In genomic region chr4:5511791-5512190, GRCh38 we compare ENCODE assay signal across 30 cellular contexts.
DNase-seq lines count a peak whose midpoint lies in the region; ATAC-seq and TF ChIP-seq lines count a peak whose summit lies in the region.
"Had no signal": no experiment of that assay in that cellular context is flagged by ENCODE, and none has a peak within 500 bp of the region (broad histone marks: within the 10 kb centered on the region; RNA-seq: fewer than 3 reads in every experiment).

No MANE protein-coding gene starts in this region.

- no peak overlapping the region for H3K4me3 ChIP-seq in breast epithelium
- H3K4me3 ChIP-seq in brain microvascular endothelial cell (ENCODE audit: low read depth, low read length): no peak overlapping the region
- H3K4me3 ChIP-seq: ascending aorta, esophagus squamous epithelium, smooth muscle cell had no signal

- no peaks in the 10 kb centered on the region for H3K9me3 ChIP-seq in breast epithelium
- H3K9me3 ChIP-seq: ascending aorta, esophagus squamous epithelium had no signal

- DNase-seq in MCF 10A (ENCODE audit: unreplicated experiment) (peak; percentile 33), breast epithelium (ENCODE audit: low spot score in 2 of 2) (no peak), brain microvascular endothelial cell (peak; percentile 2), fibroblast of peridontal ligament (ENCODE audit: extremely low read depth) (peak; percentile 61), germinal center (ENCODE audit: low spot score) (no peak), mesenteric fat pad (ENCODE audit: low spot score) (no peak)
- DNase-seq: activated B cell treated with CpG ODN at 0.5 μM for 24 hours; activated CD4-positive, alpha-beta T cell treated with anti-CD3 and anti-CD28 coated beads, Interleukin-2, amount 50 U/mL, for 1 hour; activated effector memory CD4-positive, alpha-beta T cell treated with anti-CD3 and anti-CD28 coated beads, Interleukin-2, amount 50 U/mL, for 16 hours; activated T-cell treated with anti-CD3 and anti-CD28 coated beads, Interleukin-2, amount 50 U/mL, for 24 hours; cerebellar nuclear complex; esophagus squamous epithelium; head of caudate nucleus; Kasumi-1; left ventricle myocardium superior; NCI-H1092; NCI-H1694 treated with DMSO at 0.1 percent for 48 hours; NCI-H2171; NCI-H510A treated with DMSO at 0.1 percent for 48 hours; RPMI8226; stimulated activated CD4-positive, alpha-beta T cell treated with anti-CD3 and anti-CD28 coated beads, Interleukin-1b, Interleukin-23, amount 100 ng/mL, for 48 hours; stimulated activated naive CD4-positive, alpha-beta T cell treated with Interleukin-2 at 50 U/mL for 16 hours had no signal

- H3K4me1 Mint-ChIP-seq in MCF 10A (ENCODE audit: insufficient read depth, unreplicated experiment): no peaks in the 10 kb centered on the region
- H3K4me1 Mint-ChIP-seq: activated B cell treated with CpG ODN at 0.5 μM for 24 hours had no signal

- no peak for TF ChIP-seq POLR2A in breast epithelium (IDR thresholded peaks at IDR 0.05)

- no peaks in the 10 kb centered on the region for H3K27me3 Mint-ChIP-seq in MCF 10A (ENCODE audit: insufficient read depth, unreplicated experiment)
- H3K27me3 Mint-ChIP-seq: activated B cell treated with CpG ODN at 0.5 μM for 24 hours; activated naive CD8-positive, alpha-beta T cell; activated T-cell treated with anti-CD3 and anti-CD28 coated beads, Interleukin-2, amount 50 U/mL, for 24 hours had no signal

- H3K27me3 ChIP-seq in breast epithelium (no peaks in the 10 kb centered on the region), brain microvascular endothelial cell (replicated peaks) (no peaks in the 10 kb centered on the region)
- H3K27me3 ChIP-seq: ascending aorta, esophagus squamous epithelium had no signal

- no peak overlapping the region for H3K27ac Mint-ChIP-seq in MCF 10A (ENCODE audit: low read depth, unreplicated experiment)
- H3K27ac Mint-ChIP-seq: activated B cell treated with CpG ODN at 0.5 μM for 24 hours; activated naive CD8-positive, alpha-beta T cell; activated T-cell treated with anti-CD3 and anti-CD28 coated beads, Interleukin-2, amount 50 U/mL, for 24 hours; mesothelial cell of epicardium had no signal

- in situ Hi-C loops in brain microvascular endothelial cell (cut with HindIII; ENCODE audit: low pct_ligation_motif_present, low sequenced_read_pairs): no loop called here

- no peak overlapping the region for H3K27ac ChIP-seq in breast epithelium
- H3K27ac ChIP-seq in brain microvascular endothelial cell: no peak overlapping the region
- H3K27ac ChIP-seq: 22Rv1, ascending aorta, esophagus squamous epithelium had no signal

- ATAC-seq in GM18520 (IDR thresholded peaks at IDR 0.05; ENCODE audit: unreplicated experiment) (no peak), HG03439 (IDR thresholded peaks at IDR 0.05; ENCODE audit: unreplicated experiment) (no peak)
- ATAC-seq: HCT116, left ventricle myocardium superior had no signal

- BruUV-seq in MCF 10A (replicated peaks; lab: Mats Ljungman, UMichigan): no TSS peak

- peaks cover 17% of the 10 kb centered on the region for H3K9me3 Mint-ChIP-seq in MCF 10A (ENCODE audit: unreplicated experiment)
- H3K9me3 Mint-ChIP-seq: activated B cell treated with CpG ODN at 0.5 μM for 24 hours; activated T-cell treated with anti-CD3 and anti-CD28 coated beads, Interleukin-2, amount 50 U/mL, for 24 hours had no signal

- CTCF ChIA-PET in MCF 10A (lab: Yijun Ruan, JAX): interaction anchor here (0.8 kb wide), 1 partner anchor 113 kb away, joined by 3 read pairs; no protein-coding TSS in a partner anchor

- no peak for TF ChIP-seq CTCF in MCF 10A (IDR thresholded peaks at IDR 0.05; ENCODE audit: unreplicated experiment)
- TF ChIP-seq CTCF in breast epithelium (IDR thresholded peaks at IDR 0.05): no peak
- no peak for TF ChIP-seq CTCF in brain microvascular endothelial cell (IDR thresholded peaks at IDR 0.05; ENCODE audit: low read depth, low read length, missing control alignments)

- POLR2A ChIA-PET in MCF 10A (lab: Yijun Ruan, JAX): interaction anchor here (0.7 kb wide), 1 partner anchor 41 kb away, joined by 3 read pairs; no protein-coding TSS in a partner anchor

- H3K36me3 ChIP-seq in breast epithelium: no peaks in the 10 kb centered on the region
- H3K36me3 ChIP-seq in brain microvascular endothelial cell (replicated peaks): no peaks in the 10 kb centered on the region
- H3K36me3 ChIP-seq: esophagus squamous epithelium had no signal

- no peaks in the 10 kb centered on the region for H3K36me3 Mint-ChIP-seq in MCF 10A (ENCODE audit: insufficient read depth, unreplicated experiment)

- no peak overlapping the region for H3K4me3 Mint-ChIP-seq in MCF 10A (ENCODE audit: unreplicated experiment)
- H3K4me3 Mint-ChIP-seq: activated B cell treated with CpG ODN at 0.5 μM for 24 hours; activated naive CD8-positive, alpha-beta T cell; activated T-cell treated with anti-CD3 and anti-CD28 coated beads, Interleukin-2, amount 50 U/mL, for 24 hours; mesothelial cell of epicardium had no signal

- H3K4me1 ChIP-seq in breast epithelium: no peaks in the 10 kb centered on the region
- H3K4me1 ChIP-seq: ascending aorta, esophagus squamous epithelium had no signal

- intact Hi-C loops in MCF 10A (cut with micrococcal nuclease): no loop called here
- intact Hi-C loops in breast epithelium (cut with DNase I; ENCODE audit: low total_unique reads): no loop called here

Comparison
In these comparisons a context has a peak if more than half of its experiments do, and no peak if none do; other contexts are left out.
1. DNase-seq: peak in MCF 10A (single experiment), brain microvascular endothelial cell (single experiment) and fibroblast of peridontal ligament (single experiment); none in breast epithelium (0 of 2), germinal center (single experiment) and mesenteric fat pad (single experiment).